In the genomic region with DNA sequence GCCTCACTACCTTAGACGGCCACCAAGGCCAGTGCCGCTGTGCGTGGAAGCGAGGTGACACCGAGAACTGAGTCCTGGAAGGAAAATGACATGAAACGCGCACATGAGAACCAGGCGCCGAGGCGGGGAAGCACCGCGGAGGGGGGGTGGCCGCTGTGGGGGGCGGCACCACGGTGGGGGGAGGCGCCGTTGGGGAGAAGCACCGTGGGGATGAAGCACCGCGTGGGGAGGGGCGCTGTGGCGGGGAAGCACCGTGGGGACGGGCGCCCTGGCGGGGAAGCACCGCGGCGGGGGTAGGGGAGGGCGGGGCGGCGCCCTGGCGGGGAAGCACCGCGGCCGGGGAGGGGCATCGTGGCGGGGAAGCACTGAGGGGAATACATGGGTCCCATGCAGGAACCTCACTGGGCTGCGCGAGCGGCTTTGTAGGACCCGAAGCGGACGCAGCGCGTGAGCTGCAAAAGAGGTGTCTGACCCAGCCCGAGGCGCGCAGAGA, we compare ENCODE assay signal across 18 cellular contexts. TPM values are rescaled to one million over a fixed set of nuclear protein-coding genes. Genes with fewer than 3 reads are reported as not detected.
A peak's percentile ranks its signal among the peaks of the same experiment; 100 is the strongest.
DNase-seq lines count a peak whose midpoint lies in the region; ATAC-seq, FAIRE-seq and TF ChIP-seq lines count a peak whose summit lies in the region.
"Had no signal": no experiment of that assay in that cellular context is flagged by ENCODE, and none has a peak within 500 bp of the region (broad histone marks: within the 10 kb centered on the region; RNA-seq: fewer than 3 reads in every experiment).

No MANE protein-coding gene starts in this region.

- no peak overlapping the region for H3K4me3 ChIP-seq in kidney (ENCODE audit: low read length in 2 of 2)
- H3K4me3 ChIP-seq: MG63 had no signal

- H3K4me1 ChIP-seq in kidney (ENCODE audit: control insufficient read depth in 1 of 2, insufficient read depth in 1 of 2, low read depth in 1 of 2, low read length in 2 of 2): no peaks in the 10 kb centered on the region

- H3K36me3 ChIP-seq in kidney (ENCODE audit: control insufficient read depth in 1 of 2, insufficient read depth in 2 of 2, low read length in 2 of 2): peaks cover 0 to 3% of the 10 kb centered on the region in 2 donors

- DNase-seq in activated CD4-positive, alpha-beta T cell treated with anti-CD3 and anti-CD28 coated beads for 36 hours: no peak
- no peak for DNase-seq in activated CD4-positive, alpha-beta T cell treated with anti-CD3 and anti-CD28 coated beads, Interleukin-2, amount 10 ng/mL, durations not matched to agents 24 days and 14 days
- DNase-seq in stimulated activated naive CD8-positive, alpha-beta T cell treated with anti-CD3 and anti-CD28 coated beads, Interleukin-15, amount 100 ng/mL, for 72 hours: no peak
- no peak for DNase-seq in stimulated activated naive CD8-positive, alpha-beta T cell treated with anti-CD3 and anti-CD28 coated beads, Interleukin-15, Interleukin-2, amounts not matched to agents 100 U/mL and 50 U/mL, for 24 hours
- DNase-seq in kidney: peak; percentile 64
- no peak for DNase-seq in amygdala (lab: John Stamatoyannopoulos, UW)
- no peak for DNase-seq in cortex of kidney (lab: John Stamatoyannopoulos, UW)
- DNase-seq in stimulated activated CD4-positive, alpha-beta T cell treated with anti-CD3 and anti-CD28 coated beads, Interleukin-4, amount 100 ng/mL, for 24 hours: no peak
- DNase-seq: DMS153, HCEC 1CT, MG63, NCI-H1105, NCI-H187, NCI-H446, PC-3 had no signal

- TF ChIP-seq CTCF in kidney (IDR thresholded peaks at IDR 0.05; ENCODE audit: borderline replicate concordance, extremely low read depth, insufficient read depth): no peak

- peaks cover 0 to 2% of the 10 kb centered on the region in 2 donors for H3K9me3 ChIP-seq in kidney (ENCODE audit: control insufficient read depth in 1 of 2, low read length in 2 of 2)

- H3K4me3 Mint-ChIP-seq in activated CD4-positive, alpha-beta T cell treated with anti-CD3 and anti-CD28 coated beads for 36 hours: no peak overlapping the region
- no peak overlapping the region for H3K4me3 Mint-ChIP-seq in activated CD4-positive, alpha-beta T cell treated with anti-CD3 and anti-CD28 coated beads, Interleukin-2, amount 10 ng/mL, durations not matched to agents 24 days and 14 days
- H3K4me3 Mint-ChIP-seq in stimulated activated naive CD8-positive, alpha-beta T cell treated with anti-CD3 and anti-CD28 coated beads, Interleukin-15, amount 100 ng/mL, for 72 hours: no peak overlapping the region

- H3K27me3 Mint-ChIP-seq in activated CD4-positive, alpha-beta T cell treated with anti-CD3 and anti-CD28 coated beads for 36 hours: no peaks in the 10 kb centered on the region
- H3K27me3 Mint-ChIP-seq in activated CD4-positive, alpha-beta T cell treated with anti-CD3 and anti-CD28 coated beads, Interleukin-2, amount 10 ng/mL, durations not matched to agents 24 days and 14 days: no peaks in the 10 kb centered on the region
- H3K27me3 Mint-ChIP-seq in stimulated activated naive CD8-positive, alpha-beta T cell treated with anti-CD3 and anti-CD28 coated beads, Interleukin-15, amount 100 ng/mL, for 72 hours: no peaks in the 10 kb centered on the region

- intact Hi-C loops in activated CD4-positive, alpha-beta T cell treated with anti-CD3 and anti-CD28 coated beads for 36 hours (cut with DNase I, micrococcal nuclease): no loop called here
- intact Hi-C loops in activated CD4-positive, alpha-beta T cell treated with anti-CD3 and anti-CD28 coated beads, Interleukin-2, amount 10 ng/mL, durations not matched to agents 24 days and 14 days (cut with micrococcal nuclease): no loop called here
- intact Hi-C loops in kidney (cut with DNase I): no loop called here

- H3K4me1 Mint-ChIP-seq in activated CD4-positive, alpha-beta T cell treated with anti-CD3 and anti-CD28 coated beads for 36 hours: peaks cover 17% of the 10 kb centered on the region
- peaks cover 18% of the 10 kb centered on the region for H3K4me1 Mint-ChIP-seq in activated CD4-positive, alpha-beta T cell treated with anti-CD3 and anti-CD28 coated beads, Interleukin-2, amount 10 ng/mL, durations not matched to agents 24 days and 14 days
- peaks cover 45% of the 10 kb centered on the region for H3K4me1 Mint-ChIP-seq in stimulated activated naive CD8-positive, alpha-beta T cell treated with anti-CD3 and anti-CD28 coated beads, Interleukin-15, amount 100 ng/mL, for 72 hours

- H3K36me3 Mint-ChIP-seq in activated CD4-positive, alpha-beta T cell treated with anti-CD3 and anti-CD28 coated beads for 36 hours (ENCODE audit: low read depth): peaks cover 65% of the 10 kb centered on the region
- peaks cover 58% of the 10 kb centered on the region for H3K36me3 Mint-ChIP-seq in activated CD4-positive, alpha-beta T cell treated with anti-CD3 and anti-CD28 coated beads, Interleukin-2, amount 10 ng/mL, durations not matched to agents 24 days and 14 days (ENCODE audit: low read depth)

- H3K27ac Mint-ChIP-seq in activated CD4-positive, alpha-beta T cell treated with anti-CD3 and anti-CD28 coated beads for 36 hours: peak overlapping the region; percentile 55
- H3K27ac Mint-ChIP-seq in activated CD4-positive, alpha-beta T cell treated with anti-CD3 and anti-CD28 coated beads, Interleukin-2, amount 10 ng/mL, durations not matched to agents 24 days and 14 days: no peak overlapping the region
- H3K27ac Mint-ChIP-seq in stimulated activated naive CD8-positive, alpha-beta T cell treated with anti-CD3 and anti-CD28 coated beads, Interleukin-15, amount 100 ng/mL, for 72 hours: peak overlapping the region; percentile 54 to 93

- peaks cover 26% of the 10 kb centered on the region for H3K9me3 Mint-ChIP-seq in activated CD4-positive, alpha-beta T cell treated with anti-CD3 and anti-CD28 coated beads for 36 hours (ENCODE audit: low read depth)
- peaks cover 12% of the 10 kb centered on the region for H3K9me3 Mint-ChIP-seq in activated CD4-positive, alpha-beta T cell treated with anti-CD3 and anti-CD28 coated beads, Interleukin-2, amount 10 ng/mL, durations not matched to agents 24 days and 14 days
- peaks cover 23 to 46% of the 10 kb centered on the region in 2 donors for H3K9me3 Mint-ChIP-seq in stimulated activated naive CD8-positive, alpha-beta T cell treated with anti-CD3 and anti-CD28 coated beads, Interleukin-15, amount 100 ng/mL, for 72 hours

- ATAC-seq in activated CD4-positive, alpha-beta T cell treated with anti-CD3 and anti-CD28 coated beads for 36 hours: no peak
- peak; percentile 26 for ATAC-seq in stimulated activated naive CD8-positive, alpha-beta T cell treated with anti-CD3 and anti-CD28 coated beads, Interleukin-15, amount 100 ng/mL, for 72 hours
- no peak for ATAC-seq in stimulated activated naive CD8-positive, alpha-beta T cell treated with anti-CD3 and anti-CD28 coated beads, Interleukin-15, Interleukin-2, amounts not matched to agents 100 U/mL and 50 U/mL, for 24 hours
- ATAC-seq: HepG2, PC-3 had no signal

- CTCF ChIA-PET in activated CD4-positive, alpha-beta T cell treated with anti-CD3 and anti-CD28 coated beads for 36 hours (lab: Charles Lee): no interaction called here

- POLR2A ChIA-PET in activated CD4-positive, alpha-beta T cell treated with anti-CD3 and anti-CD28 coated beads for 36 hours (lab: Charles Lee): no interaction called here

- no peak for FAIRE-seq in kidney (lab: Jason Lieb, UNC)
- FAIRE-seq: HepG2 had no signal

- H3K9ac ChIP-seq in kidney (ENCODE audit: low read length in 2 of 2): no peak overlapping the region
- H3K9ac ChIP-seq: KMS-11 had no signal

- H3K27ac ChIP-seq in kidney (ENCODE audit: low read depth in 2 of 2, low read length in 2 of 2): no peak overlapping the region
- H3K27ac ChIP-seq: 22Rv1, KMS-11 had no signal

RNA-seq across cellular contexts. Expression of gene PPP2R3B, which starts 28.0 kb away (rescaled TPM):
- 10 to 100 TPM; 23.3 to 26.8 TPM for total RNA-seq in activated CD4-positive, alpha-beta T cell treated with anti-CD3 and anti-CD28 coated beads for 36 hours
- total RNA-seq in activated CD4-positive, alpha-beta T cell treated with anti-CD3 and anti-CD28 coated beads, Interleukin-2, amount 10 ng/mL, durations not matched to agents 24 days and 14 days: 47.5 and 47.8 TPM in 2 replicates
- 14.4 TPM for total RNA-seq in kidney
- polyA plus RNA-seq in kidney (ENCODE audit: insufficient read depth, low read depth, low replicate concordance): 14.1 TPM

RNA-seq across cellular contexts. Expression of gene GTPBP6, which starts 40.1 kb away (rescaled TPM):
- total RNA-seq in activated CD4-positive, alpha-beta T cell treated with anti-CD3 and anti-CD28 coated beads for 36 hours: 10 to 100 TPM; 54.5 to 60.2 TPM
- 66.3 and 70.5 TPM in 2 replicates for total RNA-seq in activated CD4-positive, alpha-beta T cell treated with anti-CD3 and anti-CD28 coated beads, Interleukin-2, amount 10 ng/mL, durations not matched to agents 24 days and 14 days
- 50.1 TPM for total RNA-seq in kidney
- polyA plus RNA-seq in kidney (ENCODE audit: insufficient read depth, low read depth, low replicate concordance): 61.9 TPM
